Comparison of ENCODE assay signal across 2 cellular contexts in genomic region chr17:15447928-15448579, GRCh38.
A peak's percentile ranks its signal among the peaks of the same experiment; 100 is the strongest.
TF ChIP-seq lines count a peak whose summit lies in the region.

No MANE protein-coding gene starts in this region.

TF ChIP-seq in K562, 482 proteins besides CTCF, POLR2A, EP300 and RAD21:
- TF ChIP-seq ZNF316 (IDR thresholded peaks at IDR 0.05) = peak; percentile 57; the same call in 1 of the 2 replicates
- TF ChIP-seq ZFX (CRISPR knock-in tag; IDR thresholded peaks at IDR 0.05) = no peak
- peak; percentile 45 for TF ChIP-seq MAFG (tag; conservative IDR thresholded peaks at IDR 0.05)
- no peak for TF ChIP-seq MEIS2 (IDR thresholded peaks at IDR 0.05; ENCODE audit: partially characterized antibody)
- peak; percentile 23; the same call in 1 of the 2 replicates for TF ChIP-seq C11orf30 (IDR thresholded peaks at IDR 0.05; ENCODE audit: low read depth)

TF ChIP-seq in liver, 16 proteins besides CTCF, POLR2A, EP300 and RAD21:
- TF ChIP-seq JUND (IDR thresholded peaks at IDR 0.05) = no peak
- TF ChIP-seq NR2F2 (IDR thresholded peaks at IDR 0.05) = peak; percentile 13
- TF ChIP-seq HNF4G (IDR thresholded peaks at IDR 0.05) = no peak
- TF ChIP-seq RXRA (IDR thresholded peaks at IDR 0.05) = no peak
- TF ChIP-seq, protein P1, sequence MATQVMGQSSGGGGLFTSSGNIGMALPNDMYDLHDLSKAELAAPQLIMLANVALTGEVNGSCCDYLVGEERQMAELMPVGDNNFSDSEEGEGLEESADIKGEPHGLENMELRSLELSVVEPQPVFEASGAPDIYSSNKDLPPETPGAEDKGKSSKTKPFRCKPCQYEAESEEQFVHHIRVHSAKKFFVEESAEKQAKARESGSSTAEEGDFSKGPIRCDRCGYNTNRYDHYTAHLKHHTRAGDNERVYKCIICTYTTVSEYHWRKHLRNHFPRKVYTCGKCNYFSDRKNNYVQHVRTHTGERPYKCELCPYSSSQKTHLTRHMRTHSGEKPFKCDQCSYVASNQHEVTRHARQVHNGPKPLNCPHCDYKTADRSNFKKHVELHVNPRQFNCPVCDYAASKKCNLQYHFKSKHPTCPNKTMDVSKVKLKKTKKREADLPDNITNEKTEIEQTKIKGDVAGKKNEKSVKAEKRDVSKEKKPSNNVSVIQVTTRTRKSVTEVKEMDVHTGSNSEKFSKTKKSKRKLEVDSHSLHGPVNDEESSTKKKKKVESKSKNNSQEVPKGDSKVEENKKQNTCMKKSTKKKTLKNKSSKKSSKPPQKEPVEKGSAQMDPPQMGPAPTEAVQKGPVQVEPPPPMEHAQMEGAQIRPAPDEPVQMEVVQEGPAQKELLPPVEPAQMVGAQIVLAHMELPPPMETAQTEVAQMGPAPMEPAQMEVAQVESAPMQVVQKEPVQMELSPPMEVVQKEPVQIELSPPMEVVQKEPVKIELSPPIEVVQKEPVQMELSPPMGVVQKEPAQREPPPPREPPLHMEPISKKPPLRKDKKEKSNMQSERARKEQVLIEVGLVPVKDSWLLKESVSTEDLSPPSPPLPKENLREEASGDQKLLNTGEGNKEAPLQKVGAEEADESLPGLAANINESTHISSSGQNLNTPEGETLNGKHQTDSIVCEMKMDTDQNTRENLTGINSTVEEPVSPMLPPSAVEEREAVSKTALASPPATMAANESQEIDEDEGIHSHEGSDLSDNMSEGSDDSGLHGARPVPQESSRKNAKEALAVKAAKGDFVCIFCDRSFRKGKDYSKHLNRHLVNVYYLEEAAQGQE (IDR thresholded peaks at IDR 0.05) = no peak
- no peak for TF ChIP-seq GABPA (IDR thresholded peaks at IDR 0.05 in 1 of 2, conservative IDR thresholded peaks at IDR 0.05 in 1 of 2)
- TF ChIP-seq SP1 (IDR thresholded peaks at IDR 0.05) = peak; percentile 26
- no peak for TF ChIP-seq YY1 (IDR thresholded peaks at IDR 0.05)
- no peak for TF ChIP-seq ZBTB33 (IDR thresholded peaks at IDR 0.05)
- TF ChIP-seq FOXA1 (IDR thresholded peaks at IDR 0.05) = no peak
